17 cellular contexts compared by ENCODE assay signal in the genomic region with DNA sequence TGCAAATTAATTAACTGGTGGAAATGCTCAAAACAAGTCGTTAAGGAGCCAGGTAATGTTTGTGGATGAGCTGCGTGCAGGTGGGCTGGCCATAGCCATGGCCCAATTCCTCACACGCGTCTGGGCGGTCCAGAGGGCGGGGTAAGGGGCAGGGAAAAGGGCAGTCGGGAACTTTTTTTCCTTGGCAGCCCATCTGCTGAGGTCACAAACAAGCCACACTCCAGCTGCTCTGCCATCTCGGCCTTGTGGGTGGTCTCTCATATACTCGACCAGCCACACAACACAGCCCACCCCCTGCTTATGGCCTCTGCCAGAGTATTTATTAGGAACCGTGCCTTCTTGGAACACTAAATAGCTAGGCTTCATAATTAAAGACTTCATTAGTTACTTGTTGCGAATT.
DNase-seq lines count a peak whose midpoint lies in the region; ATAC-seq and TF ChIP-seq lines count a peak whose summit lies in the region.
"Had no signal": no experiment of that assay in that cellular context is flagged by ENCODE, and none has a peak within 500 bp of the region (broad histone marks: within the 10 kb centered on the region; RNA-seq: fewer than 3 reads in every experiment).

No MANE protein-coding gene starts in this region.

- H3K79me2 ChIP-seq in GM23248 (ENCODE audit: insufficient read depth): no peaks in the 10 kb centered on the region

- H3K27ac ChIP-seq in GM23248 (peak overlapping the region; percentile 65), SJSA1 (peak overlapping the region; percentile 94), sigmoid colon (peak overlapping the region in 3 of 4 donors; percentile 35 to 53 (median 46))
- H3K27ac ChIP-seq: lower lobe of right lung had no signal

- no peaks in the 10 kb centered on the region for H4K20me1 ChIP-seq in GM23248 (ENCODE audit: insufficient read depth)

- in situ Hi-C loops in GM23248 (cut with MboI): no loop called here

- intact Hi-C loops in sigmoid colon (cut with DNase I): no loop called here

- H3K9me3 ChIP-seq in GM23248 (ENCODE audit: low read depth): no peaks in the 10 kb centered on the region
- no peaks in the 10 kb centered on the region for H3K9me3 ChIP-seq in SJSA1 (replicated peaks)
- H3K9me3 ChIP-seq in sigmoid colon: no peaks in the 10 kb centered on the region
- H3K9me3 ChIP-seq: lower lobe of right lung had no signal

- peaks cover 10% of the 10 kb centered on the region for H3F3A ChIP-seq in GM23248 (ENCODE audit: insufficient read depth)

- no peak overlapping the region for H2AFZ ChIP-seq in GM23248

- H3K4me3 ChIP-seq in GM23248 (no peak overlapping the region), SJSA1 (no peak overlapping the region), sigmoid colon (no peak overlapping the region)
- H3K4me3 ChIP-seq: dorsolateral prefrontal cortex, lower lobe of right lung had no signal

- DNase-seq in GM23248 (no peak), SJSA1 (ENCODE audit: low read depth in 1 of 2, low spot score in 2 of 2) (peak; percentile 72 to 82), globus pallidus (ENCODE audit: low spot score) (peak; percentile 29), sigmoid colon (no peak), NCI-H526 (lab: John Stamatoyannopoulos, UW) (no peak)
- DNase-seq: activated T-cell treated with anti-CD3 and anti-CD28 coated beads, Interleukin-2, amount 50 U/mL, for 72 hours; CD4-positive, alpha-beta memory T cell; DMS79; lower lobe of right lung; naive B cell; NCI-H2029; NCI-H510A treated with DMSO at 0.1 percent for 48 hours had no signal

- 39 to 49% methylated on average over 11 of the region's 11 CpGs for WGBS in GM23248 (ENCODE audit: low coverage in 1 of 2, low lambda C conversion rate in 2 of 2, missing lambda C conversion rate in 2 of 2), 2 experiments
- WGBS in sigmoid colon, 2 donors: 72 to 81% methylated on average over 11 of the region's 11 CpGs

- H3K9me2 ChIP-seq in GM23248 (ENCODE audit: insufficient read depth): no peaks in the 10 kb centered on the region

- TF ChIP-seq CTCF in sigmoid colon (IDR thresholded peaks at IDR 0.05): no peak

- TF ChIP-seq EP300 in sigmoid colon (IDR thresholded peaks at IDR 0.05): no peak

- H3K4me2 ChIP-seq in GM23248 (ENCODE audit: unreplicated experiment): peak overlapping the region; percentile 42

- H3K9ac ChIP-seq in GM23248: 0 out of 2 replicates have a peak overlapping the region, but pooled peaks have one; percentile 12

- H3K27me3 ChIP-seq in GM23248 (replicated peaks; ENCODE audit: insufficient read depth): no peaks in the 10 kb centered on the region
- no peaks in the 10 kb centered on the region for H3K27me3 ChIP-seq in SJSA1 (replicated peaks)
- no peaks in the 10 kb centered on the region for H3K27me3 ChIP-seq in sigmoid colon
- H3K27me3 ChIP-seq: dorsolateral prefrontal cortex had no signal

- TF ChIP-seq POLR2A in sigmoid colon (IDR thresholded peaks at IDR 0.05): no peak

- H3K4me1 ChIP-seq in GM23248 (ENCODE audit: insufficient read depth): peaks cover 19% of the 10 kb centered on the region
- H3K4me1 ChIP-seq in SJSA1 (replicated peaks): peaks cover 31% of the 10 kb centered on the region
- peaks cover 0 to 35% (median 28%) of the 10 kb centered on the region in 4 donors for H3K4me1 ChIP-seq in sigmoid colon

- H3K36me3 ChIP-seq in GM23248 (ENCODE audit: low read depth): no peaks in the 10 kb centered on the region
- H3K36me3 ChIP-seq in SJSA1: no peaks in the 10 kb centered on the region
- no peaks in the 10 kb centered on the region for H3K36me3 ChIP-seq in sigmoid colon
- H3K36me3 ChIP-seq: lower lobe of right lung had no signal

- ATAC-seq in HG03097 (IDR thresholded peaks at IDR 0.05; ENCODE audit: low FRiP score, unreplicated experiment) (no peak), GM19467 (IDR thresholded peaks at IDR 0.05; ENCODE audit: unreplicated experiment) (no peak)
- ATAC-seq in activated CD4-positive, CD25-positive, alpha-beta regulatory T cell treated with anti-CD3 and anti-CD28 coated beads, Interleukin-2, amount 50 U/mL, for 24 hours: no peak
- ATAC-seq: activated naive CD4-positive, alpha-beta T cell treated with anti-CD3 and anti-CD28 coated beads, Interleukin-2, amount 50 U/mL, for 72 hours; activated T-cell treated with anti-CD3 and anti-CD28 coated beads, Interleukin-2, amount 50 U/mL, for 72 hours; lower lobe of right lung had no signal

Comparison
In these comparisons a context has a peak if more than half of its experiments do, and no peak if none do; other contexts are left out.
1. DNase-seq: peak in SJSA1 (2 of 2) and globus pallidus (single experiment); none in GM23248 (single experiment), sigmoid colon (single experiment) and NCI-H526 (0 of 2).
2. Peak in every context shown above with its lines, with median percentiles within 50 percentile points of each other: H3K27ac ChIP-seq.